Comparison of ENCODE assay signal across 18 cellular contexts in genomic region chr20:23755131-23755611, GRCh38. TPM values are rescaled to one million over a fixed set of nuclear protein-coding genes. Genes with fewer than 3 reads are reported as not detected.
DNase-seq lines count a peak whose midpoint lies in the region; ATAC-seq and TF ChIP-seq lines count a peak whose summit lies in the region.
"Not testable (repeated sequence)": the region's sequence is repeated elsewhere in the genome, so short reads cannot be mapped to it uniquely, and the experiment has no call there.
"Had no signal": no experiment of that assay in that cellular context is flagged by ENCODE, and none has a peak within 500 bp of the region (broad histone marks: within the 10 kb centered on the region; RNA-seq: fewer than 3 reads in every experiment).

No MANE protein-coding gene starts in this region.

- BruUV-seq in HCT116 (replicated peaks; lab: Mats Ljungman, UMichigan); PC-3 (replicated peaks; lab: Mats Ljungman, UMichigan): not testable (repeated sequence)

- CTCF ChIA-PET in HCT116 (lab: Charles Lee); PC-3 (lab: Charles Lee): not testable (repeated sequence)

- not testable (repeated sequence) for H3K4me3 ChIP-seq in HCT116 (replicated peaks in 1 of 2; ENCODE audit: low read depth in 1 of 2, low read length in 2 of 2); PC-3 (ENCODE audit: low read length); heart right ventricle; mesodermal cell (ENCODE audit: extremely low read depth, insufficient read depth, low read length, poor library complexity, severe bottlenecking)

- not testable (repeated sequence) for H4K20me1 ChIP-seq in HCT116 (ENCODE audit: insufficient read depth); PC-3 (ENCODE audit: low read length)

- not testable (repeated sequence) for TF ChIP-seq POLR2A in HCT116 (IDR thresholded peaks at IDR 0.05; ENCODE audit: borderline replicate concordance, extremely low read depth, insufficient read depth, insufficient read length)

- H3K9ac ChIP-seq in HCT116 (ENCODE audit: low read length); PC-3 (ENCODE audit: low read length): not testable (repeated sequence)

- not testable (repeated sequence) for H3F3A ChIP-seq in PC-3 (ENCODE audit: low read length, unreplicated experiment)

- RAD21 ChIA-PET in HCT116 (lab: Charles Lee; ENCODE audit: low non-redundant PET in 1 of 2, low total read pairs in 2 of 2, uncharacterized antibody in 2 of 2, unreplicated experiment in 2 of 2): not testable (repeated sequence)

- TF ChIP-seq RAD21 in HCT116 (IDR thresholded peaks at IDR 0.05; ENCODE audit: low read depth): not testable (repeated sequence)

- DNase-seq in AG20443 (ENCODE audit: low spot score): peak; percentile 58
- DNase-seq in HCT116 (ENCODE audit: low read depth, low spot score); heart right ventricle: not testable (repeated sequence)
- peak; percentile 49 for DNase-seq in PC-3
- DNase-seq in amniotic epithelial cell (ENCODE audit: low read depth): peak; percentile 7
- peak; percentile 54 for DNase-seq in fibroblast of gingiva (ENCODE audit: low read depth)
- DNase-seq in stromal cell of bone marrow (ENCODE audit: low read depth): peak; percentile 13

- not testable (repeated sequence) for H3K27me3 ChIP-seq in HCT116 (ENCODE audit: insufficient read depth, low read length); PC-3 (ENCODE audit: low read length); heart right ventricle

- ATAC-seq in HCT116: peak; percentile 59
- ATAC-seq in PC-3: peak; percentile 80
- peak; percentile 79 to 95 (median 86) for ATAC-seq in heart right ventricle

- H3K79me2 ChIP-seq in HCT116 (ENCODE audit: insufficient read depth, low read length); PC-3 (ENCODE audit: low read length): not testable (repeated sequence)

- not testable (repeated sequence) for TF ChIP-seq CTCF in HCT116 (IDR thresholded peaks at IDR 0.05 in 2 of 3, conservative IDR thresholded peaks at IDR 0.05 in 1 of 3; ENCODE audit: borderline replicate concordance in 1 of 3, insufficient read depth in 1 of 3, low read depth in 2 of 3, low read length in 2 of 3); PC-3 (conservative IDR thresholded peaks at IDR 0.05; ENCODE audit: low read depth, low read length); heart right ventricle (IDR thresholded peaks at IDR 0.05)

- H3K36me3 ChIP-seq in HCT116 (ENCODE audit: control insufficient read depth in 1 of 2, insufficient read depth in 2 of 2, low read length in 2 of 2); PC-3 (ENCODE audit: low read depth, low read length); heart right ventricle; mesodermal cell (ENCODE audit: control insufficient read depth, insufficient read depth, low read length): not testable (repeated sequence)

- POLR2A ChIA-PET in HCT116 (lab: Charles Lee); PC-3 (lab: Charles Lee; ENCODE audit: unreplicated experiment): not testable (repeated sequence)

- not testable (repeated sequence) for H3K9me3 ChIP-seq in HCT116 (ENCODE audit: control insufficient read depth in 1 of 2, insufficient read depth in 1 of 2, low read depth in 1 of 2, low read length in 2 of 2); PC-3 (ENCODE audit: low read length); heart right ventricle; mesodermal cell (ENCODE audit: control insufficient read depth, low read length)

- 59 to 60% methylated on average over 3 of the region's 3 CpGs for WGBS in heart right ventricle, 2 donors
- 62 to 65% methylated on average over 3 of the region's 3 CpGs for WGBS in mesodermal cell (ENCODE audit: insufficient coverage in 2 of 2), 2 experiments

- not testable (repeated sequence) for H3K4me1 ChIP-seq in HCT116 (ENCODE audit: control insufficient read depth in 1 of 2, insufficient read depth in 2 of 2, low read length in 2 of 2)
- H3K4me1 ChIP-seq in PC-3 (ENCODE audit: insufficient read depth, low read length) (peaks cover 15% of the 10 kb centered on the region), heart right ventricle (peaks cover 0 to 17% (median 7%) of the 10 kb centered on the region in 9 donors), mesodermal cell (ENCODE audit: control insufficient read depth, insufficient read depth, low read length, poor library complexity, severe bottlenecking) (peaks cover 21% of the 10 kb centered on the region)

- H3K27ac ChIP-seq in HCT116 (ENCODE audit: low read depth, low read length): not testable (repeated sequence)
- H3K27ac ChIP-seq in PC-3 (ENCODE audit: low read length): peak overlapping the region; percentile 36
- peak overlapping the region in 7 of 10 donors; percentile 31 to 71 (median 56) for H3K27ac ChIP-seq in heart right ventricle
- peak overlapping the region; percentile 86 for H3K27ac ChIP-seq in mesodermal cell (ENCODE audit: low read depth, low read length, severe bottlenecking)

- not testable (repeated sequence) for H2AFZ ChIP-seq in HCT116 (ENCODE audit: low read depth, low read length, poor library complexity, severe bottlenecking)
- H2AFZ ChIP-seq in PC-3 (ENCODE audit: low read length): peak overlapping the region; percentile 40; the same call in 1 of the 2 replicates

- intact Hi-C loops in HCT116 (cut with micrococcal nuclease); PC-3 (cut with micrococcal nuclease); heart right ventricle (cut with DNase I): not testable (repeated sequence)

- not testable (repeated sequence) for H3K9me2 ChIP-seq in HCT116 (ENCODE audit: insufficient read depth); PC-3 (replicated peaks; ENCODE audit: low read length)

- not testable (repeated sequence) for H3K4me2 ChIP-seq in HCT116 (ENCODE audit: low read length)
- peak overlapping the region; percentile 27; the same call in 1 of the 2 replicates for H3K4me2 ChIP-seq in PC-3 (ENCODE audit: low read length)

RNA-seq across cellular contexts. Expression of gene CST1, which starts 4.4 kb away (rescaled TPM):
- total RNA-seq in HCT116 (2021; ENCODE audit: unreplicated experiment): not detected
- polyA plus RNA-seq in HCT116 (2012): 0.10 TPM in 1 of 2 replicates, not detected in the other
- 0.22 and 0.92 TPM in 2 replicates for total RNA-seq in PC-3 (2014; rRNA removed)
- not detected for total RNA-seq in heart right ventricle
- not detected for polyA plus RNA-seq in heart right ventricle
- 6.6 TPM for polyA plus RNA-seq in mesodermal cell (2013, experiment 1 of 2)
- polyA plus RNA-seq in mesodermal cell (2013, experiment 2 of 2): 6.2 TPM
- total RNA-seq: activated T-helper 2 cell treated with anti-CD3 and anti-CD28 coated beads, Interferon-gamma antibody, Interleukin-2, Interleukin-4, amounts not matched to agents 10 μg/mL and 5 μg/mL and 100 μg/mL, durations not matched to agents 14 hours and 24 hours and 36 hours; CD4-positive, alpha-beta T cell; kidney; mammary epithelial cell; naive thymus-derived CD4-positive, alpha-beta T cell; omental fat pad; Peyer's patch; subcutaneous adipose tissue; ureter had no signal
- polyA plus RNA-seq: AG04450; mammary epithelial cell; naive thymus-derived CD4-positive, alpha-beta T cell had no signal
